In the genomic region with DNA sequence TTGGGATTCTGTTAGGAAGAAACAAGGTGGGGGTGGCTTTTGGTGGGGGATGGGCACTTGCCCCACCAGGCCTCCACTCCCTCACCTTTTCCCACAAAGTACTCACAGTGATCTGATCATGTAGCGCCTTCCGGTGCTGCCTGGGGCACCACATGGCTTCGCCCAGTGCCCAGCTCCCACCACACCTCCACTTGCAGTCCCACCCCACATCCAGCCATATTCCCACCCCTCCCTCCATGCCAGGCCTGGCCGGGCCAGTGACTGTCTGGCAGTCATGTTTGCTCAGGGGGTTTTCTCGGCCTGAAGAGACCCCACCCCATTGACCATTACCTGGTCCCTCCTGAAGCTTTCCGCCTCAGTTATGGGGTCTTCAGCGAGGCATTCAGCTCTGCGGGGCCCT, we compare ENCODE assay signal across 7 cellular contexts.
"Had no signal": no experiment of that assay in that cellular context is flagged by ENCODE, and none has a peak within 500 bp of the region (broad histone marks: within the 10 kb centered on the region; RNA-seq: fewer than 3 reads in every experiment).

No MANE protein-coding gene starts in this region.

- H3K27ac ChIP-seq: HL-60 had no signal

- DNase-seq: H7, HFFc6, IMR-90 had no signal

- H3K4me2 ChIP-seq: GM23338 had no signal

- H2AFZ ChIP-seq: GM23338 had no signal

- H3K4me3 ChIP-seq: GM23338, HAP-1, K562 had no signal

- H3K36me3 ChIP-seq: HAP-1 had no signal

- H3K9me3 ChIP-seq: HAP-1 had no signal
